ENCODE assay signal across 1 cellular context in the genomic region with DNA sequence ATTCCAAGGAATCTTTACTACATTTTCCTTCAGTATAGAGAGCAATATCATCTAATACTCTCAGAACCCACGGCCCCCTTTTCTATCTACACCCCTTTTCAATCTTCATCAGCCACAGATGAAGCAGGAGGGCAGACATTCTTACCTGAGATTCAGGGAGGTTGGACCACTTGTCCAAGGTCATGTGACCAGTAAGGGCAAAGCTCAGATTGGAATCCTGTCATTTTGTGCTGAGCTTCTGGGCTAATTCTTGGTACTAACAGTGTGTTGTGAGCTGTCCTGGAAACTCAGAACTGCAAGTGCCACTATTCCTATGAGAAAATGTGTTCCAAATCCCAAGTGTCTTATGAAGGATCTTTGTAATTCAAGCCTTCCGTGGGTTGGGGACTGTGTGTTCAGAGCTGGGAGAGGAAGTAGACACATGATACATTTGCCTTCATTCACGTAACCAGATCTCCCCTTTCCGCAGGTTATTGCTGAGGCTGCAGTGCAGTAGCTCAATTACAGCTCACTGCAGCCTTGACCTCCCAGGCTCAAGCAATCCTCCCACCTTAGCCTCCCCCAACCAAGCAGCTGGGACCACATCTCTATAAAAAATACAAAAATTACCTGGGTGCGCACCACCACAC.
TF ChIP-seq lines count a peak whose summit lies in the region.

No MANE protein-coding gene starts in this region.

TF ChIP-seq in GM23338, 12 proteins besides CTCF, POLR2A, EP300 and RAD21 (continued from another document):
- TF ChIP-seq, protein P1, sequence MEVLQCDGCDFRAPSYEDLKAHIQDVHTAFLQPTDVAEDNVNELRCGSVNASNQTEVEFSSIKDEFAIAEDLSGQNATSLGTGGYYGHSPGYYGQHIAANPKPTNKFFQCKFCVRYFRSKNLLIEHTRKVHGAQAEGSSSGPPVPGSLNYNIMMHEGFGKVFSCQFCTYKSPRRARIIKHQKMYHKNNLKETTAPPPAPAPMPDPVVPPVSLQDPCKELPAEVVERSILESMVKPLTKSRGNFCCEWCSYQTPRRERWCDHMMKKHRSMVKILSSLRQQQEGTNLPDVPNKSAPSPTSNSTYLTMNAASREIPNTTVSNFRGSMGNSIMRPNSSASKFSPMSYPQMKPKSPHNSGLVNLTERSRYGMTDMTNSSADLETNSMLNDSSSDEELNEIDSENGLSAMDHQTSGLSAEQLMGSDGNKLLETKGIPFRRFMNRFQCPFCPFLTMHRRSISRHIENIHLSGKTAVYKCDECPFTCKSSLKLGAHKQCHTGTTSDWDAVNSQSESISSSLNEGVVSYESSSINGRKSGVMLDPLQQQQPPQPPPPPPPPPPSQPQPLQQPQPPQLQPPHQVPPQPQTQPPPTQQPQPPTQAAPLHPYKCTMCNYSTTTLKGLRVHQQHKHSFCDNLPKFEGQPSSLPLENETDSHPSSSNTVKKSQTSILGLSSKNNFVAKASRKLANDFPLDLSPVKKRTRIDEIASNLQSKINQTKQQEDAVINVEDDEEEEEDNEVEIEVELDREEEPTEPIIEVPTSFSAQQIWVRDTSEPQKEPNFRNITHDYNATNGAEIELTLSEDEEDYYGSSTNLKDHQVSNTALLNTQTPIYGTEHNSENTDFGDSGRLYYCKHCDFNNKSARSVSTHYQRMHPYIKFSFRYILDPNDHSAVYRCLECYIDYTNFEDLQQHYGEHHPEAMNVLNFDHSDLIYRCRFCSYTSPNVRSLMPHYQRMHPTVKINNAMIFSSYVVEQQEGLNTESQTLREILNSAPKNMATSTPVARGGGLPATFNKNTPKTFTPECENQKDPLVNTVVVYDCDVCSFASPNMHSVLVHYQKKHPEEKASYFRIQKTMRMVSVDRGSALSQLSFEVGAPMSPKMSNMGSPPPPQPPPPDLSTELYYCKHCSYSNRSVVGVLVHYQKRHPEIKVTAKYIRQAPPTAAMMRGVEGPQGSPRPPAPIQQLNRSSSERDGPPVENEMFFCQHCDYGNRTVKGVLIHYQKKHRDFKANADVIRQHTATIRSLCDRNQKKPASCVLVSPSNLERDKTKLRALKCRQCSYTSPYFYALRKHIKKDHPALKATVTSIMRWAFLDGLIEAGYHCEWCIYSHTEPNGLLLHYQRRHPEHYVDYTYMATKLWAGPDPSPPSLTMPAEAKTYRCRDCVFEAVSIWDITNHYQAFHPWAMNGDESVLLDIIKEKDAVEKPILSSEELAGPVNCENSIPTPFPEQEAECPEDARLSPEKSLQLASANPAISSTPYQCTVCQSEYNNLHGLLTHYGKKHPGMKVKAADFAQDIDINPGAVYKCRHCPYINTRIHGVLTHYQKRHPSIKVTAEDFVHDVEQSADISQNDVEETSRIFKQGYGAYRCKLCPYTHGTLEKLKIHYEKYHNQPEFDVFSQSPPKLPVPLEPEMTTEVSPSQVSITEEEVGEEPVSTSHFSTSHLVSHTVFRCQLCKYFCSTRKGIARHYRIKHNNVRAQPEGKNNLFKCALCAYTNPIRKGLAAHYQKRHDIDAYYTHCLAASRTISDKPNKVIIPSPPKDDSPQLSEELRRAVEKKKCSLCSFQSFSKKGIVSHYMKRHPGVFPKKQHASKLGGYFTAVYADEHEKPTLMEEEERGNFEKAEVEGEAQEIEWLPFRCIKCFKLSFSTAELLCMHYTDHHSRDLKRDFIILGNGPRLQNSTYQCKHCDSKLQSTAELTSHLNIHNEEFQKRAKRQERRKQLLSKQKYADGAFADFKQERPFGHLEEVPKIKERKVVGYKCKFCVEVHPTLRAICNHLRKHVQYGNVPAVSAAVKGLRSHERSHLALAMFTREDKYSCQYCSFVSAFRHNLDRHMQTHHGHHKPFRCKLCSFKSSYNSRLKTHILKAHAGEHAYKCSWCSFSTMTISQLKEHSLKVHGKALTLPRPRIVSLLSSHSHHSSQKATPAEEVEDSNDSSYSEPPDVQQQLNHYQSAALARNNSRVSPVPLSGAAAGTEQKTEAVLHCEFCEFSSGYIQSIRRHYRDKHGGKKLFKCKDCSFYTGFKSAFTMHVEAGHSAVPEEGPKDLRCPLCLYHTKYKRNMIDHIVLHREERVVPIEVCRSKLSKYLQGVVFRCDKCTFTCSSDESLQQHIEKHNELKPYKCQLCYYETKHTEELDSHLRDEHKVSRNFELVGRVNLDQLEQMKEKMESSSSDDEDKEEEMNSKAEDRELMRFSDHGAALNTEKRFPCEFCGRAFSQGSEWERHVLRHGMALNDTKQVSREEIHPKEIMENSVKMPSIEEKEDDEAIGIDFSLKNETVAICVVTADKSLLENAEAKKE (CRISPR knock-in tag; IDR thresholded peaks at IDR 0.05) = no peak
- no peak for TF ChIP-seq STAT1 (IDR thresholded peaks at IDR 0.05; ENCODE audit: unreplicated experiment)
- no peak for TF ChIP-seq ZNF331 (CRISPR knock-in tag; IDR thresholded peaks at IDR 0.05; ENCODE audit: low read depth)
- TF ChIP-seq EZH2phosphoT487 (IDR thresholded peaks at IDR 0.05; ENCODE audit: unreplicated experiment) = no peak
TF ChIP-seq in GM23338: peak in this region for 0.
